ENCODE assay signal across 24 cellular contexts in genomic region chr3:168828536-168828935, GRCh38.
DNase-seq lines count a peak whose midpoint lies in the region; ATAC-seq and TF ChIP-seq lines count a peak whose summit lies in the region.
"Had no signal": no experiment of that assay in that cellular context is flagged by ENCODE, and none has a peak within 500 bp of the region (broad histone marks: within the 10 kb centered on the region; RNA-seq: fewer than 3 reads in every experiment).

No MANE protein-coding gene starts in this region.

- H3K27me3 ChIP-seq in endocrine pancreas (ENCODE audit: control insufficient read depth, insufficient read depth, low read length) (no peaks in the 10 kb centered on the region), foreskin keratinocyte (no peaks in the 10 kb centered on the region)

- H3K36me3 Mint-ChIP-seq in nephron progenitor cell (ENCODE audit: low read depth): peaks cover 3% of the 10 kb centered on the region
- H3K36me3 Mint-ChIP-seq in activated CD4-positive, alpha-beta T cell treated with anti-CD3 and anti-CD28 coated beads for 36 hours (ENCODE audit: low read depth): no peaks in the 10 kb centered on the region
- H3K36me3 Mint-ChIP-seq: CD14-positive monocyte had no signal

- intact Hi-C loops in activated CD4-positive, alpha-beta T cell treated with anti-CD3 and anti-CD28 coated beads for 36 hours (cut with DNase I, micrococcal nuclease): no loop called here

- peaks cover 3% of the 10 kb centered on the region for H3K9me3 Mint-ChIP-seq in nephron progenitor cell
- no peaks in the 10 kb centered on the region for H3K9me3 Mint-ChIP-seq in activated CD4-positive, alpha-beta T cell treated with anti-CD3 and anti-CD28 coated beads for 36 hours (ENCODE audit: low read depth)

- CTCF ChIA-PET in activated CD4-positive, alpha-beta T cell treated with anti-CD3 and anti-CD28 coated beads for 36 hours (lab: Charles Lee): no interaction called here

- H3K27ac Mint-ChIP-seq in nephron progenitor cell: peak overlapping the region; percentile 23
- no peak overlapping the region for H3K27ac Mint-ChIP-seq in activated CD4-positive, alpha-beta T cell treated with anti-CD3 and anti-CD28 coated beads for 36 hours
- H3K27ac Mint-ChIP-seq: B cell, CD14-positive monocyte had no signal

- H3K27me3 Mint-ChIP-seq in nephron progenitor cell (ENCODE audit: low read depth, poor library complexity): no peaks in the 10 kb centered on the region
- H3K27me3 Mint-ChIP-seq in activated CD4-positive, alpha-beta T cell treated with anti-CD3 and anti-CD28 coated beads for 36 hours: no peaks in the 10 kb centered on the region
- H3K27me3 Mint-ChIP-seq: B cell had no signal

- H3K27ac ChIP-seq in foreskin keratinocyte: no peak overlapping the region
- H3K27ac ChIP-seq: A549, KMS-11, RWPE1, SK-N-MC had no signal

- TF ChIP-seq CTCF in nephron progenitor cell (IDR thresholded peaks at IDR 0.05): no peak
- TF ChIP-seq CTCF in foreskin keratinocyte (conservative IDR thresholded peaks at IDR 0.05): no peak

- peaks cover 8% of the 10 kb centered on the region for H3K4me1 Mint-ChIP-seq in nephron progenitor cell
- no peaks in the 10 kb centered on the region for H3K4me1 Mint-ChIP-seq in activated CD4-positive, alpha-beta T cell treated with anti-CD3 and anti-CD28 coated beads for 36 hours
- H3K4me1 Mint-ChIP-seq: B cell had no signal

- no peak for ATAC-seq in activated CD4-positive, alpha-beta T cell treated with anti-CD3 and anti-CD28 coated beads for 36 hours
- ATAC-seq in foreskin keratinocyte: no peak
- no peak for ATAC-seq in GM19467 (IDR thresholded peaks at IDR 0.05; ENCODE audit: unreplicated experiment)
- ATAC-seq: A549 had no signal

- peaks cover 8% of the 10 kb centered on the region for H3K4me1 ChIP-seq in endocrine pancreas (ENCODE audit: control insufficient read depth, insufficient read depth, low read length)
- H3K4me1 ChIP-seq in foreskin keratinocyte: no peaks in the 10 kb centered on the region
- H3K4me1 ChIP-seq: A549 had no signal

- no peaks in the 10 kb centered on the region for H3K9me3 ChIP-seq in endocrine pancreas (ENCODE audit: control insufficient read depth, low read length)
- H3K9me3 ChIP-seq: A549 had no signal

- no peak overlapping the region for H3K9ac ChIP-seq in endocrine pancreas (ENCODE audit: control insufficient read depth, insufficient read depth, low read length)
- H3K9ac ChIP-seq: KMS-11 had no signal

- DNase-seq in HT1080 (ENCODE audit: low read depth): peak; percentile 59
- peak; percentile 1 for DNase-seq in OCI-M1 (lab: John Stamatoyannopoulos, UW)
- DNase-seq in nephron progenitor cell: no peak
- DNase-seq in globus pallidus (ENCODE audit: low spot score): no peak
- no peak for DNase-seq in activated CD4-positive, alpha-beta T cell treated with anti-CD3 and anti-CD28 coated beads for 36 hours
- DNase-seq in foreskin keratinocyte: no peak
- DNase-seq: DMS53, GDM1, H7, IMR-90, MV-4-11, NCI-H1105 treated with DMSO at 0.1 percent for 48 hours, NCI-H1694 treated with DMSO at 0.1 percent for 48 hours, NCI-H446, NCI-H526, SHP77 treated with DMSO at 0.1 percent for 48 hours had no signal

- no peak overlapping the region for H3K4me3 Mint-ChIP-seq in nephron progenitor cell
- H3K4me3 Mint-ChIP-seq in activated CD4-positive, alpha-beta T cell treated with anti-CD3 and anti-CD28 coated beads for 36 hours: no peak overlapping the region
- H3K4me3 Mint-ChIP-seq: B cell, CD14-positive monocyte had no signal

- H3K4me3 ChIP-seq in endocrine pancreas (ENCODE audit: control insufficient read depth, insufficient read depth, low read length): peak overlapping the region; percentile 59
- H3K4me3 ChIP-seq: A549, SK-N-MC had no signal

- POLR2A ChIA-PET in activated CD4-positive, alpha-beta T cell treated with anti-CD3 and anti-CD28 coated beads for 36 hours (lab: Charles Lee): no interaction called here

- no peaks in the 10 kb centered on the region for H3K36me3 ChIP-seq in endocrine pancreas (ENCODE audit: control insufficient read depth, insufficient read depth, low read length)

Comparison
In these comparisons a context has a peak if more than half of its experiments do, and no peak if none do; other contexts are left out.
1. DNase-seq: peak in HT1080 (single experiment) and OCI-M1 (single experiment); none in nephron progenitor cell (single experiment), globus pallidus (single experiment), activated CD4-positive, alpha-beta T cell treated with anti-CD3 and anti-CD28 coated beads for 36 hours (single experiment) and foreskin keratinocyte (0 of 2).